ENCODE assay signal across 8 cellular contexts in the genomic region with DNA sequence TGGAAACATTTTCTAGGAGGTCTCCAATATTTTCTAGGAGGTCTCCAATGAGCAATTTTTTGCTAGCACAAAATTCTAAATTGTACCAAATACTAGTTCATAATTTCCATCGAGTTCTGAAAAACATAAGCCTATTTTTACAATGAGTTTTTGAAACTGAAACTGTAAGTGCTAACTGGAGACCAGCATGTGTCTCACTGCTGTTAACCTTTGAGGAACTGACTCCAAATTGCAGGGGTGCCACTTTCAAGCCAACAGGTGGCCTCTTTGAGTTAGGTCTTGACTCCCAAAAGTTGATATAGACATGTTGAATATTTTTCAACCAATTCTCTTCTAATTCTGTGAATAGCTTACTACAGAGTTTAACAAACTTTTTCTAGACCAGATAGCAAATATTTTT. TPM values are rescaled to one million over a fixed set of nuclear protein-coding genes. Genes with fewer than 3 reads are reported as not detected.
DNase-seq lines count a peak whose midpoint lies in the region; ATAC-seq and TF ChIP-seq lines count a peak whose summit lies in the region.

No MANE protein-coding gene starts in this region.

- intact Hi-C loops in lower lobe of right lung (cut with DNase I) (no loop called here), spleen (cut with DNase I; ENCODE audit: low total_unique reads) (loop anchor here (10.0 kb wide), 2 partner anchors 59 to 409 kb away; a partner anchor contains a TSS)

- DNase-seq in lower lobe of right lung (no peak), NCI-H748 (lab: John Stamatoyannopoulos, UW; ENCODE audit: unreplicated experiment) (no peak), cerebellar cortex (ENCODE audit: low spot score) (no peak), spleen (no peak), COLO668 (lab: John Stamatoyannopoulos, UW; ENCODE audit: unreplicated experiment) (no peak)

- H3K27me3 ChIP-seq in lower lobe of right lung (ENCODE audit: low read depth) (no peaks in the 10 kb centered on the region), spleen (replicated peaks in 1 of 7) (no peaks in the 10 kb centered on the region)

- H3K4me3 ChIP-seq in lower lobe of right lung (no peak overlapping the region), spleen (no peak overlapping the region)

- WGBS in spleen, 5 donors, result 2 to 10% (median 5%) methylated on average over 1 of the region's 1 CpG

- no peak for TF ChIP-seq POLR2A in spleen (IDR thresholded peaks at IDR 0.05)

- peak overlapping the region; percentile 14 for H3K27ac ChIP-seq in lower lobe of right lung
- peak overlapping the region in 4 of 8 donors; percentile 16 to 49 (median 36) for H3K27ac ChIP-seq in spleen

- H3K4me1 ChIP-seq in lower lobe of right lung, result peaks cover 10% of the 10 kb centered on the region
- H3K4me1 ChIP-seq in spleen, result peaks cover 7 to 40% (median 16%) of the 10 kb centered on the region in 6 donors

- H3K36me3 ChIP-seq in lower lobe of right lung (no peaks in the 10 kb centered on the region), spleen (no peaks in the 10 kb centered on the region)

- peak; percentile 90 for ATAC-seq in GM18499 (IDR thresholded peaks at IDR 0.05; ENCODE audit: insufficient read depth, unreplicated experiment)
- ATAC-seq in GM21390 (IDR thresholded peaks at IDR 0.05; ENCODE audit: unreplicated experiment), result peak; percentile 88
- peak; percentile 97 for ATAC-seq in HG03520 (IDR thresholded peaks at IDR 0.05; ENCODE audit: unreplicated experiment)
- ATAC-seq in lower lobe of right lung, result no peak

- TF ChIP-seq CTCF in lower lobe of right lung (IDR thresholded peaks at IDR 0.05) (no peak), spleen (IDR thresholded peaks at IDR 0.05 in 8 of 11, conservative IDR thresholded peaks at IDR 0.05 in 3 of 11) (no peak)

- no peaks in the 10 kb centered on the region for H3K9me3 ChIP-seq in lower lobe of right lung
- no peaks in the 10 kb centered on the region for H3K9me3 ChIP-seq in spleen

RNA-seq across cellular contexts. Expression of a gene that starts 58.8 kb away (rescaled TPM):
- total RNA-seq in lower lobe of right lung (531 TPM), spleen (100 to 1,000 TPM in 6 of 7 donors, 10 to 100 TPM in 1; 75.4 to 404 (median 241) TPM)
- 100 to 1,000 TPM in 1 of 3 donors, 10 to 100 TPM in 2; 26.8 to 124 (median 28.0) TPM for polyA plus RNA-seq in spleen

Comparison
In these comparisons a context has a peak if more than half of its experiments do, and no peak if none do; other contexts are left out.
1. ATAC-seq: peak in GM18499 (single experiment), GM21390 (single experiment) and HG03520 (single experiment); none in lower lobe of right lung (0 of 2).